In genomic region chr1:211260161-211261107, GRCh38 we compare ENCODE assay signal across 8 cellular contexts. TPM values are rescaled to one million over a fixed set of nuclear protein-coding genes. Genes with fewer than 3 reads are reported as not detected.
DNase-seq lines count a peak whose midpoint lies in the region; ATAC-seq and TF ChIP-seq lines count a peak whose summit lies in the region.

No MANE protein-coding gene starts in this region.

- H3K27me3 ChIP-seq in HUES64 (ENCODE audit: insufficient read depth, low read length) (no peaks in the 10 kb centered on the region), Panc1 (ENCODE audit: control insufficient read depth, insufficient read depth, low read length) (no peaks in the 10 kb centered on the region), esophagus muscularis mucosa (no peaks in the 10 kb centered on the region)

- BruUV-seq in Panc1 (replicated peaks; lab: Mats Ljungman, UMichigan): no TSS peak

- ATAC-seq in GM21390 (IDR thresholded peaks at IDR 0.05; ENCODE audit: unreplicated experiment) (peak; percentile 36), Panc1 (peak; percentile 68)

- TF ChIP-seq POLR2A in esophagus muscularis mucosa (IDR thresholded peaks at IDR 0.05; ENCODE audit: low read depth): no peak

- H3K36me3 ChIP-seq in HUES64 (ENCODE audit: insufficient read depth, low read length) (peaks cover 21% of the 10 kb centered on the region), Panc1 (ENCODE audit: control insufficient read depth, insufficient read depth, low read length) (peaks cover 6% of the 10 kb centered on the region), esophagus muscularis mucosa (peaks cover 0 to 14% (median 3%) of the 10 kb centered on the region in 4 donors)

- CTCF ChIA-PET in Panc1 (lab: Charles Lee): interaction anchor here (0.6 kb wide), 1 partner anchor 420 kb away, joined by 3 read pairs; no protein-coding TSS in a partner anchor

- in situ Hi-C loops in Panc1 (cut with HindIII; ENCODE audit: low pct_unique_long_range_greater_than_20kb, low sequenced_read_pairs): no loop called here

- peak overlapping the region; percentile 70 for H3K9ac ChIP-seq in HUES64 (ENCODE audit: low read depth, low read length)

- H3K9me3 ChIP-seq in HUES64 (ENCODE audit: insufficient read depth, low read depth, low read length): no peaks in the 10 kb centered on the region
- H3K9me3 ChIP-seq in Panc1 (ENCODE audit: control insufficient read depth, insufficient read depth, low read depth, low read length): no peaks in the 10 kb centered on the region
- H3K9me3 ChIP-seq in esophagus muscularis mucosa: no peaks in the 10 kb centered on the region

- WGBS in HUES64: under 1% methylated on average over 58 of the region's 58 CpGs
- 0% methylated on average over 24 of the region's 58 CpGs for WGBS in esophagus muscularis mucosa

- no peak for TF ChIP-seq EP300 in esophagus muscularis mucosa (IDR thresholded peaks at IDR 0.05)

- H3K4me3 ChIP-seq in HUES64 (ENCODE audit: low read length): peak overlapping the region; percentile 91
- peak overlapping the region; percentile 87 to 95 for H3K4me3 ChIP-seq in Panc1 (ENCODE audit: low read depth in 2 of 2, low read length in 2 of 2)
- peak overlapping the region; percentile 96 to 99 (median 98) for H3K4me3 ChIP-seq in esophagus muscularis mucosa

- intact Hi-C loops in Panc1 (cut with micrococcal nuclease; ENCODE audit: unreplicated experiment): no loop called here
- intact Hi-C loops in esophagus muscularis mucosa (cut with DNase I): no loop called here

- POLR2A ChIA-PET in Panc1 (lab: Charles Lee): no interaction called here

- peak; percentile 93 for DNase-seq in DMS 273 (lab: John Stamatoyannopoulos, UW; ENCODE audit: unreplicated experiment)
- DNase-seq in Panc1 (ENCODE audit: low read depth, low spot score): no peak
- DNase-seq in activated T-cell treated with anti-CD3 and anti-CD28 coated beads, Interleukin-2, amount 50 U/mL, for 48 hours: peak; percentile 80 to 82
- peak; percentile 96 for DNase-seq in esophagus muscularis mucosa (ENCODE audit: extremely low spot score)
- peak; percentile 95 for DNase-seq in myocyte (ENCODE audit: low read depth)
- peak; percentile 40 to 43 for DNase-seq in stimulated activated CD8-positive, alpha-beta memory T cell treated with anti-CD3 and anti-CD28 coated beads, Interleukin-7, amount 100 ng/mL, for 4 hours (ENCODE audit: low read depth in 2 of 2)

- H3K27ac ChIP-seq in HUES64 (ENCODE audit: low read depth, low read length): peak overlapping the region; percentile 60; the same call in 1 of the 2 replicates
- peak overlapping the region; percentile 86 for H3K27ac ChIP-seq in Panc1 (ENCODE audit: low read length)
- H3K27ac ChIP-seq in esophagus muscularis mucosa (replicated peaks in 1 of 4): peak overlapping the region; percentile 99 to 100 (median 99)

- H3K4me1 ChIP-seq in HUES64 (ENCODE audit: insufficient read depth, low read length) (peaks cover 19% of the 10 kb centered on the region), Panc1 (ENCODE audit: control insufficient read depth, insufficient read depth, low read length) (peaks cover 11% of the 10 kb centered on the region), esophagus muscularis mucosa (peaks cover 12 to 52% (median 34%) of the 10 kb centered on the region in 4 donors)

- TF ChIP-seq CTCF in Panc1 (IDR thresholded peaks at IDR 0.05) (no peak), esophagus muscularis mucosa (IDR thresholded peaks at IDR 0.05) (no peak)

RNA-seq across cellular contexts. Expression of gene RCOR3, which starts 1.3 kb away (rescaled TPM):
- 17.4 TPM for polyA plus RNA-seq in HUES64 (2013, experiment 1 of 2)
- 20.4 TPM for polyA plus RNA-seq in HUES64 (2013, experiment 2 of 2)
- 40.4 TPM for total RNA-seq in Panc1 (2021; ENCODE audit: unreplicated experiment)
- 21.2 TPM for polyA plus RNA-seq in Panc1 (2012; ENCODE audit: insufficient read length)
- 10 to 100 TPM; 21.7 to 38.0 (median 37.7) TPM for total RNA-seq in esophagus muscularis mucosa
- total RNA-seq in myocyte: 28.4 and 38.0 TPM in 2 replicates
- 35.0 TPM for polyA plus RNA-seq in myocyte (2012)
